ENCODE assay signal across 17 cellular contexts in the genomic region with DNA sequence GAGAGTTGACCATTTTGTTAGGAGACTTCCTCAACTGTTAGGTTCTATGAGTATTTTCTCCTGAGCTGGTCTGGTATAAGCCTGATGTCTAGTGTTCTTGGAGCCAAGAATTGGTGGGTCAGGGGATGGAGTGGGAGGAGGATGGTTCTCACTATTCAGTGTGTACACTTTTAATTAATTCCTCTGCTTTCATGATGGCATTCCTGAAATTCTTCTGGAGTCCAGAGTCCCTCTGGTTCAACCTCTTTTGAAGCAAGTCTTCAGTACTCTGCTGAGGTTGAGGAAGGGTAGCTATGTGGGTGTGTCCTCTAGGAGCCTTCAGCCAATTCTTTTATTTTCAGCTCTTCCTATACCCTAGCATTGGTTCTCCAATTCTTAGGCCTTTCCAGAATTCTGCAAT.
DNase-seq lines count a peak whose midpoint lies in the region; ATAC-seq and TF ChIP-seq lines count a peak whose summit lies in the region.
"Had no signal": no experiment of that assay in that cellular context is flagged by ENCODE, and none has a peak within 500 bp of the region (broad histone marks: within the 10 kb centered on the region; RNA-seq: fewer than 3 reads in every experiment).

No MANE protein-coding gene starts in this region.

- H3K79me2 ChIP-seq in neural progenitor cell (ENCODE audit: low read depth), result no peaks in the 10 kb centered on the region

- no peak overlapping the region for H3K4me3 Mint-ChIP-seq in T-helper 17 cell
- H3K4me3 Mint-ChIP-seq in neural progenitor cell, result no peak overlapping the region
- H3K4me3 Mint-ChIP-seq: CD4-positive, alpha-beta memory T cell had no signal

- H3K27ac Mint-ChIP-seq in T-helper 17 cell (peak overlapping the region; percentile 39), neural progenitor cell (no peak overlapping the region)
- H3K27ac Mint-ChIP-seq: CD4-positive, alpha-beta memory T cell had no signal

- intact Hi-C loops in dorsolateral prefrontal cortex (cut with DNase I), result no loop called here

- H3K27me3 ChIP-seq in dorsolateral prefrontal cortex (no peaks in the 10 kb centered on the region), neural progenitor cell (no peaks in the 10 kb centered on the region)

- no peaks in the 10 kb centered on the region for H3F3A ChIP-seq in neural progenitor cell (ENCODE audit: low read depth)

- no peaks in the 10 kb centered on the region for H4K20me1 ChIP-seq in neural progenitor cell (ENCODE audit: low read depth)

- H3K9me3 Mint-ChIP-seq in neural progenitor cell, result no peaks in the 10 kb centered on the region
- H3K9me3 Mint-ChIP-seq: CD4-positive, alpha-beta memory T cell had no signal

- no peak for TF ChIP-seq CTCF in dorsolateral prefrontal cortex (IDR thresholded peaks at IDR 0.05 in 54 of 56, conservative IDR thresholded peaks at IDR 0.05 in 2 of 56; ENCODE audit: low read depth in 1 of 56, partially characterized antibody in 56 of 56)
- TF ChIP-seq CTCF in neural progenitor cell (IDR thresholded peaks at IDR 0.05), result no peak

- H3K4me3 ChIP-seq in dorsolateral prefrontal cortex (no peak overlapping the region), neural progenitor cell (no peak overlapping the region)

- no peak for ATAC-seq in T-helper 17 cell
- ATAC-seq in HG03460 (IDR thresholded peaks at IDR 0.05; ENCODE audit: unreplicated experiment), result no peak
- ATAC-seq in GM19467 (IDR thresholded peaks at IDR 0.05; ENCODE audit: unreplicated experiment), result no peak
- ATAC-seq: HCT116 had no signal

- H3K27me3 Mint-ChIP-seq in T-helper 17 cell, result no peaks in the 10 kb centered on the region
- H3K27me3 Mint-ChIP-seq in neural progenitor cell (ENCODE audit: insufficient read depth, low read depth), result no peaks in the 10 kb centered on the region
- H3K27me3 Mint-ChIP-seq: CD4-positive, alpha-beta memory T cell had no signal

- no peak for DNase-seq in T-helper 17 cell
- DNase-seq in dorsolateral prefrontal cortex, result no peak
- peak; percentile 8 for DNase-seq in neural progenitor cell (ENCODE audit: low spot score)
- DNase-seq in NCI-H69 (lab: John Stamatoyannopoulos, UW), result no peak
- DNase-seq in amniotic stem cell (lab: John Stamatoyannopoulos, UW), result no peak
- DNase-seq: C1 segment of cervical spinal cord; CD4-positive, alpha-beta memory T cell; COR-L47; DMS153; EL; GF-D8; GOT3; H7 had no signal

- peaks cover 6% of the 10 kb centered on the region for H3K4me1 ChIP-seq in neural progenitor cell

- no peak overlapping the region for H3K4me2 ChIP-seq in neural progenitor cell

- H3K9ac ChIP-seq in neural progenitor cell, result no peak overlapping the region

- peak overlapping the region in 37 of 59 donors; percentile 1 to 71 (median 38) for H3K27ac ChIP-seq in dorsolateral prefrontal cortex
- no peak overlapping the region for H3K27ac ChIP-seq in neural progenitor cell
- peak overlapping the region; percentile 41 for H3K27ac ChIP-seq in temporal lobe (ENCODE audit: low read depth, low read length)

- no peaks in the 10 kb centered on the region for H3K36me3 ChIP-seq in neural progenitor cell

- H3K4me1 Mint-ChIP-seq in T-helper 17 cell (no peaks in the 10 kb centered on the region), neural progenitor cell (peaks cover 7% of the 10 kb centered on the region)
- H3K4me1 Mint-ChIP-seq: CD4-positive, alpha-beta memory T cell had no signal

- H3K36me3 Mint-ChIP-seq in T-helper 17 cell (ENCODE audit: low read depth), result no peaks in the 10 kb centered on the region
- no peaks in the 10 kb centered on the region for H3K36me3 Mint-ChIP-seq in neural progenitor cell

- H3K9me3 ChIP-seq in T-helper 17 cell (ENCODE audit: control insufficient read depth, low read length, poor library complexity, severe bottlenecking) (no peaks in the 10 kb centered on the region), neural progenitor cell (ENCODE audit: low read depth) (no peaks in the 10 kb centered on the region)

- H2AFZ ChIP-seq in neural progenitor cell (replicated peaks), result no peak overlapping the region
